Comparison of ENCODE assay signal across 25 cellular contexts in the genomic region with DNA sequence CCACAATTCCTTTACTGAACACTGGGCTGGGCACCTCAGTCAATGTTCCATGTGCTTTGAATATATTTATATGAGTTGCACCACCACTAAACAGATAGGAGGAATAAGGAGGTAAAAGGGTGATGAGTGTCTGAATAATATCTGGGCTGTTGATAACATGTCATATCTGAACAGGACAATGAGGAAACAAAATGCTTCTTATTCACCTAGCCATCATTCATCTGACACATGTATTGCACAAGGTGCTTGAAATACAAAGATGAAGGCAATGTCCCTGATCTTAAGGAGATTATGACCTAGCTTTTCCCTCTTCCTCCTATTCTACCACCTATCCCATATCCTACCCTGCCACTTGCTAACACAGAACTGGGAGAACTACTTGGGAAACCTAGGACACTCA. TPM values are rescaled to one million over a fixed set of nuclear protein-coding genes. Genes with fewer than 3 reads are reported as not detected.
DNase-seq lines count a peak whose midpoint lies in the region; ATAC-seq, FAIRE-seq and TF ChIP-seq lines count a peak whose summit lies in the region.
"Had no signal": no experiment of that assay in that cellular context is flagged by ENCODE, and none has a peak within 500 bp of the region (broad histone marks: within the 10 kb centered on the region; RNA-seq: fewer than 3 reads in every experiment).

No MANE protein-coding gene starts in this region.

- TF ChIP-seq POLR2A in A549 (IDR thresholded peaks at IDR 0.05; ENCODE audit: low read length) = no peak
- TF ChIP-seq POLR2A in spleen (IDR thresholded peaks at IDR 0.05) = no peak

- H3K27me3 ChIP-seq in HL-60 (ENCODE audit: insufficient read depth, poor library complexity, severe bottlenecking) = no peaks in the 10 kb centered on the region
- peaks cover 0 to 14% (median 0%) of the 10 kb centered on the region in 7 donors for H3K27me3 ChIP-seq in spleen (replicated peaks in 1 of 7)
- H3K27me3 ChIP-seq: BE2C had no signal

- no peak overlapping the region for H3K4me2 ChIP-seq in A549

- CTCF ChIA-PET in A549 (lab: Yijun Ruan, JAX) = interaction anchor here (1.3 kb wide), 1 partner anchor 187 kb away, joined by 7 read pairs; no protein-coding TSS in a partner anchor

- TF ChIP-seq EP300 in A549 (IDR thresholded peaks at IDR 0.05) = no peak

- H3K4me3 ChIP-seq in A549 = no peak overlapping the region
- H3K4me3 ChIP-seq in HL-60 (replicated peaks; ENCODE audit: insufficient read depth, low read length) = no peak overlapping the region
- H3K4me3 ChIP-seq in spleen = no peak overlapping the region
- H3K4me3 ChIP-seq: GM12878, MG63 had no signal

- peaks cover 2% of the 10 kb centered on the region; the same call in 1 of the 3 replicates for H3K9me3 ChIP-seq in A549
- H3K9me3 ChIP-seq in spleen = peaks cover 0 to 14% (median 12%) of the 10 kb centered on the region in 8 donors
- H3K9me3 ChIP-seq: BE2C, Caco-2, MG63 had no signal

- ATAC-seq in A549 (no peak), GM19463 (IDR thresholded peaks at IDR 0.05; ENCODE audit: unreplicated experiment) (no peak)

- H3K4me1 ChIP-seq in A549 (no peaks in the 10 kb centered on the region), spleen (peaks cover 0 to 20% (median 9%) of the 10 kb centered on the region in 6 donors)
- H3K4me1 ChIP-seq: Caco-2 had no signal

- no peaks in the 10 kb centered on the region for H3K36me3 ChIP-seq in spleen
- H3K36me3 ChIP-seq: BE2C, MG63 had no signal

- TF ChIP-seq CTCF in A549 (IDR thresholded peaks at IDR 0.05) (no peak), HL-60 (IDR thresholded peaks at IDR 0.05; ENCODE audit: insufficient read depth, low read length) (no peak), spleen (IDR thresholded peaks at IDR 0.05 in 8 of 11, conservative IDR thresholded peaks at IDR 0.05 in 3 of 11) (no peak)

- DNase-seq in A549 (ENCODE audit: low read depth in 1 of 2, low spot score in 1 of 2) = no peak
- no peak for DNase-seq in HL-60 (ENCODE audit: low read depth in 1 of 2, low spot score in 1 of 2)
- peak; percentile 36 for DNase-seq in epithelial cell of prostate (ENCODE audit: low read depth, low spot score)
- no peak for DNase-seq in spleen
- DNase-seq in medulla oblongata (ENCODE audit: extremely low spot score) = no peak
- no peak for DNase-seq in DMS79 treated with DMSO at 0.1 percent for 48 hours (lab: John Stamatoyannopoulos, UW)
- DNase-seq: BE2C; Caco-2; CD4-positive, alpha-beta memory T cell; DMS 273 treated with DMSO at 0.1 percent for 48 hours; DND-41; H7; MG63; NCI-H1105; NCI-H146; NCI-H2029; NCI-H524 treated with DMSO at 0.1 percent for 48 hours; NCI-H82; Right ventricle myocardium superior had no signal

- FAIRE-seq in A549 (lab: Jason Lieb, UNC) = peak; percentile 49
- FAIRE-seq: GM12878 had no signal

- H3K27ac ChIP-seq in A549 = no peak overlapping the region
- H3K27ac ChIP-seq in HL-60 (replicated peaks) = peak overlapping the region; percentile 75
- peak overlapping the region; percentile 61 for H3K27ac ChIP-seq in epithelial cell of prostate
- H3K27ac ChIP-seq in spleen = peak overlapping the region in 7 of 8 donors; percentile 17 to 80 (median 60)

- POLR2A ChIA-PET in A549 (lab: Yijun Ruan, JAX) = no interaction called here

- intact Hi-C loops in spleen (cut with DNase I; ENCODE audit: low total_unique reads) = no loop called here

- TF ChIP-seq RAD21 in A549 (conservative IDR thresholded peaks at IDR 0.05 in 1 of 2, IDR thresholded peaks at IDR 0.05 in 1 of 2) = no peak

TF ChIP-seq in A549, 52 proteins besides CTCF, POLR2A, EP300 and RAD21:
- TF ChIP-seq CBX2 (IDR thresholded peaks at IDR 0.05; ENCODE audit: borderline replicate concordance, low read depth) (no peak), PHF8 (IDR thresholded peaks at IDR 0.05; ENCODE audit: borderline replicate concordance, low read depth) (no peak), EHF (CRISPR knock-in tag; IDR thresholded peaks at IDR 0.05) (no peak)

RNA-seq across cellular contexts. Expression of a gene that starts 8.0 kb away (rescaled TPM):
- polyA plus RNA-seq in A549 (2011; rRNA removed) (not detected in 2 replicates), A549 (2017; fragmentation: RNase III; extraction: RNeasy Plus Mini Kit Qiagen cat#74134 plus additional on column Dnase treatment) (not detected in 3 replicates), spleen (under 1 TPM; 0.04 to 0.09 (median 0.06) TPM)
- polyA plus RNA-seq in A549 (2012; cell fraction: cytosol; rRNA removed) = not detected in 2 replicates
- polyA plus RNA-seq in A549 (2012; cell fraction: nucleus; rRNA removed) = not detected in 2 replicates
- not detected in 2 replicates for polyA minus RNA-seq in A549 (2011; rRNA and poly(A)+ RNA removed)
- under 1 TPM in 3 of 7 donors, not detected in 4; 0.37 to 0.41 (median 0.40) TPM for total RNA-seq in spleen
- total RNA-seq: A172, Caco-2, GM12878, LHCN-M2, Right ventricle myocardium superior, RPMI7951, SK-MEL-5 had no signal
- polyA plus RNA-seq: GM12878 had no signal

Comparison
In these comparisons a context has a peak if more than half of its experiments do, and no peak if none do; other contexts are left out.
1. H3K27ac ChIP-seq: peak in HL-60 (single experiment), epithelial cell of prostate (single experiment) and spleen (7 of 8); none in A549 (0 of 2).